ENCODE assay signal across 29 cellular contexts in the genomic region with DNA sequence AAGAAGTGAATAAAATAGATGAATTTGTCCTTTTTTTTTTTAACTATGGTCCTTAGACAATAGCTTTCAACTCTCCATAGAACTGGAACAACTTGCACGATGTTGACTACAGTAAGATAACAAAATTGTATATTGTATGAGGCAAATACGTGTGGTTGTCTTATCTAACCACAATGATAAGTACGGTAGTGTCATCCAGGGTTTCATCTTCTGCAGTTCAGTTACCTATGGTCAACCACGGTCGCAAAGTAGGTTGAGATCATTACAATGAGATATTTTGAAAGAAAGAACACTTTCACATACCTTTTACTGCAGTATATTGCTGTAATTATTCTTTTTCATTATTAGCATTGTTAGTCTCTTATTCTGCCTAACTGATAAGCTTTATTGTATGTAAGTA.
"Had no signal": no experiment of that assay in that cellular context is flagged by ENCODE, and none has a peak within 500 bp of the region (broad histone marks: within the 10 kb centered on the region; RNA-seq: fewer than 3 reads in every experiment).

No MANE protein-coding gene starts in this region.

- H3K27me3 Mint-ChIP-seq: activated B cell treated with CpG ODN at 0.5 μM for 24 hours; activated naive CD8-positive, alpha-beta T cell; activated naive CD8-positive, alpha-beta T cell treated with anti-CD3 and anti-CD28 coated beads, Interleukin-2, amount 50 U/mL, for 24 hours had no signal

- ATAC-seq: activated naive CD8-positive, alpha-beta T cell treated with anti-CD3 and anti-CD28 coated beads, Interleukin-2, amount 50 U/mL, for 24 hours had no signal

- H3K4me1 Mint-ChIP-seq: activated B cell treated with CpG ODN at 0.5 μM for 24 hours had no signal

- H3K36me3 ChIP-seq: brain microvascular endothelial cell, MG63 had no signal

- H3K4me3 ChIP-seq: MG63 had no signal

- H3K27ac Mint-ChIP-seq: activated B cell treated with CpG ODN at 0.5 μM for 24 hours; activated CD4-positive, alpha-beta T cell treated with anti-CD3 and anti-CD28 coated beads, Interleukin-2, amount 10 ng/mL, durations not matched to agents 24 days and 14 days; activated naive CD4-positive, alpha-beta T cell treated with anti-CD3 and anti-CD28 coated beads for 36 hours; activated naive CD8-positive, alpha-beta T cell; activated naive CD8-positive, alpha-beta T cell treated with anti-CD3 and anti-CD28 coated beads, Interleukin-2, amount 50 U/mL, for 24 hours; activated T-helper 2 cell treated with anti-CD3 and anti-CD28 coated beads, Interferon-gamma antibody, Interleukin-2, Interleukin-4, amounts not matched to agents 10 μg/mL and 5 μg/mL and 100 μg/mL, durations not matched to agents 14 hours and 24 hours and 36 hours had no signal

- H3K9me3 Mint-ChIP-seq: activated B cell treated with CpG ODN at 0.5 μM for 24 hours; activated naive CD4-positive, alpha-beta T cell treated with anti-CD3 and anti-CD28 coated beads for 36 hours; activated T-helper 2 cell treated with anti-CD3 and anti-CD28 coated beads, Interferon-gamma antibody, Interleukin-2, Interleukin-4, amounts not matched to agents 10 μg/mL and 5 μg/mL and 100 μg/mL, durations not matched to agents 14 hours and 24 hours and 36 hours had no signal

- DNase-seq: activated B cell treated with CpG ODN at 0.5 μM for 24 hours; activated CD4-positive, alpha-beta T cell treated with anti-CD3 and anti-CD28 coated beads, Interleukin-2, amount 10 ng/mL, durations not matched to agents 24 days and 14 days; activated CD4-positive, alpha-beta T cell treated with anti-CD3 and anti-CD28 coated beads, Interleukin-2, amount 50 U/mL, for 4 hours; activated CD8-positive, alpha-beta memory T cell treated with anti-CD3 and anti-CD28 coated beads, Interleukin-2, amount 50 U/mL, for 4 hours; activated gamma-delta T cell treated with Interleukin-2 at 50 U/mL for 16 hours; activated naive CD4-positive, alpha-beta T cell treated with anti-CD3 and anti-CD28 coated beads for 36 hours; activated naive CD8-positive, alpha-beta T cell treated with anti-CD3 and anti-CD28 coated beads, Interleukin-2, amount 50 U/mL, for 24 hours; activated T-cell treated with anti-CD3 and anti-CD28 coated beads for 4 hours; activated T-cell treated with anti-CD3 and anti-CD28 coated beads, Interleukin-2, amount 50 U/mL, for 48 hours; amniotic stem cell; aorta; brain microvascular endothelial cell; central memory CD4-positive, alpha-beta T cell; Kasumi-1; KG1; MG63; NCI-H1048; NCI-H146; NCI-H187; NCI-H2029 treated with DMSO at 0.1 percent for 48 hours; NCI-H2107; NCI-H2171; NCI-H510A; NCI-H526; NCI-H748 treated with DMSO at 0.1 percent for 48 hours; Right ventricle myocardium superior; SW 1271 had no signal

- H3K4me3 Mint-ChIP-seq: activated B cell treated with CpG ODN at 0.5 μM for 24 hours; activated CD4-positive, alpha-beta T cell treated with anti-CD3 and anti-CD28 coated beads, Interleukin-2, amount 10 ng/mL, durations not matched to agents 24 days and 14 days; activated naive CD4-positive, alpha-beta T cell treated with anti-CD3 and anti-CD28 coated beads for 36 hours; activated naive CD8-positive, alpha-beta T cell; activated naive CD8-positive, alpha-beta T cell treated with anti-CD3 and anti-CD28 coated beads, Interleukin-2, amount 50 U/mL, for 24 hours had no signal

- H3K27ac ChIP-seq: brain microvascular endothelial cell had no signal

- H3K36me3 Mint-ChIP-seq: activated naive CD8-positive, alpha-beta T cell had no signal

- H3K9me3 ChIP-seq: MG63 had no signal

- H3K27me3 ChIP-seq: brain microvascular endothelial cell, MG63 had no signal
